11 cellular contexts compared by ENCODE assay signal in genomic region chr4:52714597-52715254, GRCh38. TPM values are rescaled to one million over a fixed set of nuclear protein-coding genes. Genes with fewer than 3 reads are reported as not detected.
DNase-seq lines count a peak whose midpoint lies in the region; ATAC-seq and TF ChIP-seq lines count a peak whose summit lies in the region.
"Had no signal": no experiment of that assay in that cellular context is flagged by ENCODE, and none has a peak within 500 bp of the region (broad histone marks: within the 10 kb centered on the region; RNA-seq: fewer than 3 reads in every experiment).

No MANE protein-coding gene starts in this region.

- in situ Hi-C loops in ACHN (cut with HindIII; ENCODE audit: low pct_ligation_motif_present, low pct_unique_long_range_greater_than_20kb, low sequenced_read_pairs), result no loop called here

- H3K27me3 ChIP-seq in A673 (replicated peaks; ENCODE audit: insufficient read depth, low read depth, low read length, poor library complexity) (no peaks in the 10 kb centered on the region), endodermal cell (ENCODE audit: control insufficient read depth, insufficient read depth, low read length, poor library complexity, severe bottlenecking) (no peaks in the 10 kb centered on the region)

- H3K9me3 Mint-ChIP-seq in endodermal cell, result no peaks in the 10 kb centered on the region

- H3K9me3 ChIP-seq in A673 (ENCODE audit: low read depth, low read length, poor library complexity, severe bottlenecking), result no peaks in the 10 kb centered on the region
- H3K9me3 ChIP-seq in endodermal cell (ENCODE audit: control insufficient read depth, low read length), result no peaks in the 10 kb centered on the region

- no peak overlapping the region for H3K9ac ChIP-seq in endodermal cell (ENCODE audit: extremely low read depth, low read length, poor library complexity, severe bottlenecking)

- DNase-seq in A673 (ENCODE audit: low spot score) (no peak), GM12865 (ENCODE audit: low read depth) (peak; percentile 69), RWPE1 (ENCODE audit: low spot score) (no peak), endodermal cell (no peak), ACHN (no peak), SKM-1 treated with dmso at 0.1 percent for 144 hours (lab: John Stamatoyannopoulos, UW; ENCODE audit: unreplicated experiment) (no peak), NCI-H226 (no peak)
- DNase-seq: NCI-H1436; stimulated activated CD4-positive, alpha-beta T cell treated with anti-CD3 and anti-CD28 coated beads, Interleukin-4, amount 100 ng/mL, for 24 hours; T1000 had no signal

- peaks cover 22% of the 10 kb centered on the region for H3K4me1 Mint-ChIP-seq in endodermal cell

- H3K36me3 ChIP-seq in A673 (ENCODE audit: insufficient read depth, low read length, poor library complexity, severe bottlenecking) (peaks cover 32% of the 10 kb centered on the region), endodermal cell (ENCODE audit: control insufficient read depth, insufficient read depth, low read length) (peaks cover 41% of the 10 kb centered on the region)

- H3K4me1 ChIP-seq in A673 (ENCODE audit: insufficient read depth, low read length, poor library complexity, severe bottlenecking), result peaks cover 11% of the 10 kb centered on the region
- peaks cover 7% of the 10 kb centered on the region for H3K4me1 ChIP-seq in endodermal cell (ENCODE audit: control insufficient read depth, insufficient read depth, low read length)

- H3K4me3 Mint-ChIP-seq in endodermal cell, result peak overlapping the region; percentile 86

- TF ChIP-seq CTCF in A673 (conservative IDR thresholded peaks at IDR 0.05; ENCODE audit: low read depth, low read length) (no peak), GM12865 (IDR thresholded peaks at IDR 0.05; ENCODE audit: insufficient read depth, low read depth, low read length, missing control alignments) (no peak), RWPE1 (conservative IDR thresholded peaks at IDR 0.05; ENCODE audit: low read depth) (no peak), endodermal cell (conservative IDR thresholded peaks at IDR 0.05) (no peak)

- no TSS peak for BruUV-seq in A673 (replicated peaks; lab: Mats Ljungman, UMichigan)

- peaks cover 47% of the 10 kb centered on the region for H3K36me3 Mint-ChIP-seq in endodermal cell (ENCODE audit: low read depth)

- CTCF ChIA-PET in A673 (lab: Charles Lee), result no interaction called here
- CTCF ChIA-PET in RWPE1 (lab: Yijun Ruan, JAX), result interaction anchor here (0.7 kb wide), 1 partner anchor 13 kb away, joined by 3 read pairs; no protein-coding TSS in a partner anchor

- intact Hi-C loops in A673 (cut with micrococcal nuclease; ENCODE audit: unreplicated experiment), result loop anchor here (10.0 kb wide), 1 partner anchor 150 kb away; the partner anchor contains the start of gene RASL11B

- H3K27ac ChIP-seq in A673 (ENCODE audit: low read depth, low read length, poor library complexity, severe bottlenecking) (peak overlapping the region; percentile 40), RWPE1 (peak overlapping the region; percentile 56), endodermal cell (ENCODE audit: low read depth, low read length) (no peak overlapping the region)

- POLR2A ChIA-PET in A673 (lab: Charles Lee; ENCODE audit: low non-redundant PET) (no interaction called here), RWPE1 (lab: Yijun Ruan, JAX; ENCODE audit: low non-redundant PET) (no interaction called here)

- 81% methylated on average over 4 of the region's 4 CpGs for WGBS in endodermal cell (ENCODE audit: insufficient coverage in 1 of 2, insufficient read length in 1 of 2), 2 experiments

- H3K4me3 ChIP-seq in A673 (ENCODE audit: low read depth, low read length, poor library complexity, severe bottlenecking) (peak overlapping the region; percentile 79), GM12865 (ENCODE audit: low read depth, low read length) (peak overlapping the region; percentile 94), endodermal cell (ENCODE audit: low read length) (peak overlapping the region; percentile 91)

- H3K27ac Mint-ChIP-seq in endodermal cell, result peak overlapping the region; percentile 83

- peaks cover 6% of the 10 kb centered on the region for H3K27me3 Mint-ChIP-seq in endodermal cell (ENCODE audit: insufficient read depth)

- ATAC-seq in HG03571 (IDR thresholded peaks at IDR 0.05; ENCODE audit: unreplicated experiment), result no peak

RNA-seq across cellular contexts. Expression of gene ERVMER34-1, which starts 36.5 kb away (rescaled TPM):
- total RNA-seq in A673 (2021) (0.32 and 0.39 TPM in 2 replicates), endodermal cell (1 to 10 TPM; 3.1 to 4.9 TPM)
- 3.3 TPM for polyA plus RNA-seq in endodermal cell (2013, experiment 1 of 2)
- polyA plus RNA-seq in endodermal cell (2013, experiment 2 of 2), result 2.2 TPM

RNA-seq across cellular contexts. Expression of gene USP46, which starts 55.6 kb away (rescaled TPM):
- 16.5 and 18.4 TPM in 2 replicates for total RNA-seq in A673 (2021)
- total RNA-seq in endodermal cell, result 10 to 100 TPM; 42.0 to 42.9 TPM
- 30.4 TPM for polyA plus RNA-seq in endodermal cell (2013, experiment 1 of 2)
- 28.4 TPM for polyA plus RNA-seq in endodermal cell (2013, experiment 2 of 2)
